1 cellular context compared by ENCODE assay signal in genomic region chr21:34743285-34743684, GRCh38.
TF ChIP-seq lines count a peak whose summit lies in the region.

No MANE protein-coding gene starts in this region.

TF ChIP-seq in IMR-90, 13 proteins besides CTCF, POLR2A, EP300 and RAD21 (continued from another document):
- TF ChIP-seq USF2 (IDR thresholded peaks at IDR 0.05; ENCODE audit: low read depth, low read length): no peak
- TF ChIP-seq SMC3 (IDR thresholded peaks at IDR 0.05; ENCODE audit: low read depth, low read length): no peak
- no peak for TF ChIP-seq FOS (IDR thresholded peaks at IDR 0.05; ENCODE audit: low read depth, low read length)
- TF ChIP-seq CEBPB (IDR thresholded peaks at IDR 0.05; ENCODE audit: low read depth, low read length): no peak
- no peak for TF ChIP-seq BHLHE40 (IDR thresholded peaks at IDR 0.05; ENCODE audit: low read depth, low read length)
- TF ChIP-seq CHD1 (IDR thresholded peaks at IDR 0.05; ENCODE audit: low read depth, low read length): no peak
- TF ChIP-seq MAZ (IDR thresholded peaks at IDR 0.05; ENCODE audit: borderline replicate concordance, low read depth, low read length): no peak
- TF ChIP-seq NFE2L2 (IDR thresholded peaks at IDR 0.05; ENCODE audit: low read depth, low read length): no peak
- no peak for TF ChIP-seq RFX5 (IDR thresholded peaks at IDR 0.05; ENCODE audit: low read depth, low read length)
- no peak for TF ChIP-seq MAFK (IDR thresholded peaks at IDR 0.05; ENCODE audit: low read depth, low read length)
- TF ChIP-seq MXI1 (IDR thresholded peaks at IDR 0.05; ENCODE audit: borderline replicate concordance, low read depth, low read length): no peak
